Comparison of ENCODE assay signal across 17 cellular contexts in genomic region chr20:23878016-23878542, GRCh38. TPM values are rescaled to one million over a fixed set of nuclear protein-coding genes. Genes with fewer than 3 reads are reported as not detected.
A peak's percentile ranks its signal among the peaks of the same experiment; 100 is the strongest.
DNase-seq lines count a peak whose midpoint lies in the region; ATAC-seq, FAIRE-seq and TF ChIP-seq lines count a peak whose summit lies in the region.
"Not testable (repeated sequence)": the region's sequence is repeated elsewhere in the genome, so short reads cannot be mapped to it uniquely, and the experiment has no call there.
"Had no signal": no experiment of that assay in that cellular context is flagged by ENCODE, and none has a peak within 500 bp of the region (broad histone marks: within the 10 kb centered on the region; RNA-seq: fewer than 3 reads in every experiment).

No MANE protein-coding gene starts in this region.

- H3K36me3 ChIP-seq in PC-9 (ENCODE audit: low read depth); bronchial epithelial cell (ENCODE audit: control insufficient read depth, insufficient read depth, low read length); gastrocnemius medialis: not testable (repeated sequence)

- not testable (repeated sequence) for H3K79me2 ChIP-seq in PC-9 (ENCODE audit: low read depth)

- TF ChIP-seq CTCF in A549 (IDR thresholded peaks at IDR 0.05); PC-9 (conservative IDR thresholded peaks at IDR 0.05); bronchial epithelial cell (IDR thresholded peaks at IDR 0.05; ENCODE audit: insufficient read depth, low read length, severe bottlenecking); foreskin keratinocyte (conservative IDR thresholded peaks at IDR 0.05); gastrocnemius medialis (IDR thresholded peaks at IDR 0.05 in 4 of 5, conservative IDR thresholded peaks at IDR 0.05 in 1 of 5): not testable (repeated sequence)

- not testable (repeated sequence) for H3K27me3 ChIP-seq in PC-9 (ENCODE audit: insufficient read depth, low read depth); bronchial epithelial cell (ENCODE audit: control insufficient read depth, insufficient read depth, low read length); foreskin keratinocyte; gastrocnemius medialis

- peak; percentile 91 for FAIRE-seq in A549 (lab: Jason Lieb, UNC)
- peak; percentile 99 for FAIRE-seq in bronchial epithelial cell (lab: Jason Lieb, UNC)

- H3K27ac ChIP-seq in A549, foreskin keratinocyte, gastrocnemius medialis: not testable (repeated sequence)
- peak overlapping the region; percentile 65 for H3K27ac ChIP-seq in PC-9

- POLR2A ChIA-PET in A549 (lab: Yijun Ruan, JAX) = not testable (repeated sequence)
- POLR2A ChIA-PET in PC-9 (lab: Charles Lee; ENCODE audit: unreplicated experiment) = interaction anchor here (0.6 kb wide), 1 partner anchor 253 kb away, joined by 10 read pairs; no protein-coding TSS in a partner anchor

- H3K4me1 ChIP-seq in A549, foreskin keratinocyte, gastrocnemius medialis: not testable (repeated sequence)
- peaks cover 59% of the 10 kb centered on the region for H3K4me1 ChIP-seq in PC-9 (replicated peaks; ENCODE audit: insufficient read depth)

- TF ChIP-seq RAD21 in A549 (conservative IDR thresholded peaks at IDR 0.05 in 1 of 2, IDR thresholded peaks at IDR 0.05 in 1 of 2) = not testable (repeated sequence)

- not testable (repeated sequence) for H2AFZ ChIP-seq in PC-9

- in situ Hi-C loops in gastrocnemius medialis (cut with MboI; ENCODE audit: low sequenced_read_pairs in 4 of 4) = loop anchor here in 1 of 4 donors (25.0 kb wide), 1 partner anchor 91 kb away; no protein-coding TSS in a partner anchor

- H4K20me1 ChIP-seq in PC-9 (ENCODE audit: insufficient read depth) = not testable (repeated sequence)

- DNase-seq in A549 (ENCODE audit: low read depth in 1 of 2, low spot score in 1 of 2); foreskin keratinocyte; gastrocnemius medialis: not testable (repeated sequence)
- peak; percentile 45 to 86 for DNase-seq in PC-9
- peak; percentile 34 for DNase-seq in bronchial epithelial cell (ENCODE audit: low read depth)
- DNase-seq in kidney tubule cell (ENCODE audit: low spot score) = peak; percentile 43

- TF ChIP-seq POLR2A in A549 (IDR thresholded peaks at IDR 0.05; ENCODE audit: low read length); gastrocnemius medialis (IDR thresholded peaks at IDR 0.05): not testable (repeated sequence)

- H3K9me2 ChIP-seq in PC-9 (ENCODE audit: insufficient read depth) = not testable (repeated sequence)

- H3F3A ChIP-seq in PC-9 (ENCODE audit: insufficient read depth, low read depth) = peaks cover 27% of the 10 kb centered on the region; the same call in 1 of the 2 replicates

- not testable (repeated sequence) for H3K4me3 ChIP-seq in A549; PC-9; bronchial epithelial cell (ENCODE audit: low read depth, low read length); gastrocnemius medialis

- H3K4me2 ChIP-seq in A549 = not testable (repeated sequence)
- H3K4me2 ChIP-seq in PC-9 = peak overlapping the region; percentile 48

- not testable (repeated sequence) for H3K9me3 ChIP-seq in A549; PC-9 (ENCODE audit: insufficient read depth, low read depth); gastrocnemius medialis

- intact Hi-C loops in PC-9 (cut with micrococcal nuclease; ENCODE audit: unreplicated experiment); gastrocnemius medialis (cut with DNase I; ENCODE audit: low total_unique reads): not testable (repeated sequence)

- BruUV-seq in PC-9 (replicated peaks; lab: Mats Ljungman, UMichigan) = not testable (repeated sequence)

- TF ChIP-seq EP300 in A549 (IDR thresholded peaks at IDR 0.05) = not testable (repeated sequence)

- CTCF ChIA-PET in A549 (lab: Yijun Ruan, JAX) = interaction anchor here (0.7 to 1.0 kb wide), 2 partner anchors 11 kb away, joined by 3 to 6 read pairs; no protein-coding TSS in a partner anchor
- CTCF ChIA-PET in PC-9 (lab: Charles Lee) = not testable (repeated sequence)

- WGBS in A549 (ENCODE audit: missing lambda C conversion rate) = 60% methylated on average over 1 of the region's 2 CpGs

- not testable (repeated sequence) for ATAC-seq in A549
- peak; percentile 41 for ATAC-seq in esophagus mucosa
- ATAC-seq in foreskin keratinocyte = peak; percentile 81
- peak; percentile 30 to 63 for ATAC-seq in gastrocnemius medialis

RNA-seq across cellular contexts. Expression of gene CST5, which starts 1.5 kb away (rescaled TPM):
- polyA plus RNA-seq in A549 (2011; rRNA removed) (not detected in 2 replicates), A549 (2017; fragmentation: RNase III; extraction: RNeasy Plus Mini Kit Qiagen cat#74134 plus additional on column Dnase treatment) (not detected in 3 replicates), foreskin keratinocyte (not detected in 2 replicates)
- not detected in 2 replicates for polyA plus RNA-seq in A549 (2012; cell fraction: cytosol; rRNA removed)
- not detected in 2 replicates for polyA plus RNA-seq in A549 (2012; cell fraction: nucleus; rRNA removed)
- not detected in 2 replicates for polyA minus RNA-seq in A549 (2011; rRNA and poly(A)+ RNA removed)
- total RNA-seq in PC-9 (2021) (0.93 and 2.2 TPM in 2 replicates), bronchial epithelial cell (not detected in 2 replicates), esophagus mucosa (not detected), foreskin keratinocyte (not detected in 2 replicates), gastrocnemius medialis (not detected)
- total RNA-seq: A172; A673; CD4-positive, alpha-beta memory T cell; CD4-positive, CD25-positive, alpha-beta regulatory T cell; CD8-positive, alpha-beta memory T cell; Daoy; G401; GM12878 had no signal
- polyA plus RNA-seq: AG04450; CD14-positive monocyte; CD4-positive, alpha-beta memory T cell; CD4-positive, CD25-positive, alpha-beta regulatory T cell; CD8-positive, alpha-beta memory T cell; GM12878 had no signal

RNA-seq across cellular contexts. Expression of gene CST2, which starts 51.5 kb away (rescaled TPM):
- not detected in 2 replicates for polyA plus RNA-seq in A549 (2011; rRNA removed)
- polyA plus RNA-seq in A549 (2012; cell fraction: cytosol; rRNA removed) = 0.08 and 0.12 TPM in 2 replicates
- 0.16 and 0.17 TPM in 2 replicates for polyA plus RNA-seq in A549 (2012; cell fraction: nucleus; rRNA removed)
- polyA plus RNA-seq in A549 (2017; fragmentation: RNase III; extraction: RNeasy Plus Mini Kit Qiagen cat#74134 plus additional on column Dnase treatment) = 0.13 TPM in 1 of 3 replicates, not detected in the others
- not detected in 2 replicates for polyA minus RNA-seq in A549 (2011; rRNA and poly(A)+ RNA removed)
- total RNA-seq in PC-9 (2021) = not detected in 2 replicates
- not detected in 2 replicates for total RNA-seq in bronchial epithelial cell
- not detected for total RNA-seq in esophagus mucosa
- total RNA-seq in foreskin keratinocyte = not detected in 2 replicates
- not detected in 2 replicates for polyA plus RNA-seq in foreskin keratinocyte
- total RNA-seq in gastrocnemius medialis = not detected
- total RNA-seq: A172; A673; CD4-positive, alpha-beta memory T cell; CD4-positive, CD25-positive, alpha-beta regulatory T cell; CD8-positive, alpha-beta memory T cell; Daoy; G401; GM12878 had no signal
- polyA plus RNA-seq: AG04450; CD14-positive monocyte; CD4-positive, alpha-beta memory T cell; CD4-positive, CD25-positive, alpha-beta regulatory T cell; CD8-positive, alpha-beta memory T cell; GM12878 had no signal
